20 cellular contexts compared by ENCODE assay signal in the genomic region with DNA sequence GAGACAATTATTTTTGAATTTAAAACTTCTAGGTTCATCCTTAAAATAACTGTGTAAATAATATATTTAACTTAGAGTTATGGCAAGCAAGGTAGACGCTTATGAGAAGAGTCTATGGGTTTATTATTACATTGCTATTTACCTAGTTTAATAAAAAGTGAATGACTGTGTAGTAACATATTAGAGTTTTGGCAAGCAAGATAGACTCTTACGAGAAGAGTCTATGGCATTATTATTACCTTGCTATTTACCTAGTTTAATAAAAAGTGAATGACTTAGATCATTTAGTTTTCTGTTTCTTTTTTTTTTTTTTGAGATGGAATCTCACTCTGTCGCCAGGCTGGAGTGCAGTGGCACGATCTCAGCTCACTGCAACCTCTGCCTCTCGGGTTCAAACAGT. TPM values are rescaled to one million over a fixed set of nuclear protein-coding genes. Genes with fewer than 3 reads are reported as not detected.
A peak's percentile ranks its signal among the peaks of the same experiment; 100 is the strongest.
DNase-seq lines count a peak whose midpoint lies in the region; ATAC-seq and TF ChIP-seq lines count a peak whose summit lies in the region.
"Had no signal": no experiment of that assay in that cellular context is flagged by ENCODE, and none has a peak within 500 bp of the region (broad histone marks: within the 10 kb centered on the region; RNA-seq: fewer than 3 reads in every experiment).

No MANE protein-coding gene starts in this region.

- no peaks in the 10 kb centered on the region for H3K27me3 ChIP-seq in psoas muscle (ENCODE audit: insufficient read depth in 3 of 3, low read length in 2 of 3)
- H3K27me3 ChIP-seq: BE2C; BLaER1 treated with 17β-estradiol and CSF1 and Interleukin-3, amounts not matched to agents 10 nM and 100 nM had no signal

- peaks cover 31% of the 10 kb centered on the region for H3K4me1 Mint-ChIP-seq in neural crest cell

- no peak overlapping the region for H3K27ac Mint-ChIP-seq in neural crest cell (ENCODE audit: unreplicated experiment)
- H3K27ac Mint-ChIP-seq: CD4-positive, alpha-beta T cell; GM23338; H9 had no signal

- peaks cover 5% of the 10 kb centered on the region for H3K36me3 Mint-ChIP-seq in neural crest cell (ENCODE audit: low read depth)

- H3K4me1 ChIP-seq in psoas muscle, result peaks cover 52% of the 10 kb centered on the region

- no peak for ATAC-seq in psoas muscle
- no peak for ATAC-seq in GM21528 (IDR thresholded peaks at IDR 0.05; ENCODE audit: low FRiP score, unreplicated experiment)
- ATAC-seq: GM12878, GM23338, HCT116 had no signal

- intact Hi-C loops in psoas muscle (cut with DNase I), result no loop called here

- WGBS in psoas muscle, 3 donors, result 60 to 88% (median 74%) methylated on average over 5 of the region's 5 CpGs

- peaks cover 5 to 27% of the 10 kb centered on the region in 2 donors for H3K36me3 ChIP-seq in psoas muscle (ENCODE audit: insufficient read depth in 1 of 2, low read depth in 1 of 2)

- H3K4me3 Mint-ChIP-seq in neural crest cell, result peak overlapping the region; percentile 28
- H3K4me3 Mint-ChIP-seq: CD4-positive, alpha-beta T cell; GM23338; H9 had no signal

- H3K4me3 ChIP-seq in LNCaP clone FGC (ENCODE audit: low read depth, low read length), result no peak overlapping the region
- no peak overlapping the region for H3K4me3 ChIP-seq in psoas muscle
- H3K4me3 ChIP-seq: BLaER1 treated with 17β-estradiol and CSF1 and Interleukin-3, amounts not matched to agents 10 nM and 100 nM; GM23338 had no signal

- H3K27me3 Mint-ChIP-seq in neural crest cell (ENCODE audit: low read depth), result no peaks in the 10 kb centered on the region
- H3K27me3 Mint-ChIP-seq: CD4-positive, alpha-beta T cell; CD8-positive, alpha-beta memory T cell had no signal

- H3K9me3 ChIP-seq in psoas muscle, result no peaks in the 10 kb centered on the region
- H3K9me3 ChIP-seq: BE2C; BLaER1 treated with 17β-estradiol and CSF1 and Interleukin-3, amounts not matched to agents 10 nM and 100 nM had no signal

- TF ChIP-seq CTCF in C4-2B (conservative IDR thresholded peaks at IDR 0.05), result no peak
- TF ChIP-seq CTCF in LNCaP clone FGC (IDR thresholded peaks at IDR 0.05; ENCODE audit: control insufficient read depth, extremely low read depth, insufficient read depth), result no peak
- no peak for TF ChIP-seq CTCF in neural crest cell (conservative IDR thresholded peaks at IDR 0.05)
- no peak for TF ChIP-seq CTCF in psoas muscle (IDR thresholded peaks at IDR 0.05)

- H3K27ac ChIP-seq in C4-2B, result peak overlapping the region; percentile 42; the same call in 1 of the 2 replicates
- H3K27ac ChIP-seq in psoas muscle, result peak overlapping the region; percentile 25
- H3K27ac ChIP-seq: BLaER1 treated with 17β-estradiol and CSF1 and Interleukin-3, amounts not matched to agents 10 nM and 100 nM had no signal

- no peaks in the 10 kb centered on the region for H3K9me3 Mint-ChIP-seq in neural crest cell
- H3K9me3 Mint-ChIP-seq: CD4-positive, alpha-beta T cell; CD8-positive, alpha-beta memory T cell; GM23338; H9 had no signal

- DNase-seq in LNCaP clone FGC (ENCODE audit: low read depth), result peak; percentile 57
- no peak for DNase-seq in neural crest cell (ENCODE audit: low read depth, low spot score)
- DNase-seq in psoas muscle, result no peak
- no peak for DNase-seq in Ammon's horn (ENCODE audit: low spot score)
- DNase-seq in retina, result no peak
- no peak for DNase-seq in NCI-H69 (lab: John Stamatoyannopoulos, UW)
- DNase-seq: BE2C; CD4-positive, alpha-beta T cell; CD8-positive, alpha-beta memory T cell; DMS 273 treated with DMSO at 0.1 percent for 48 hours; DMS79; EL; GDM1; H9 had no signal

RNA-seq across cellular contexts. Expression of a gene that starts 3.8 kb away (rescaled TPM):
- total RNA-seq in neural crest cell, result 58.5 and 60.7 TPM in 2 replicates
- 10 to 100 TPM; 21.3 to 53.3 (median 47.4) TPM for total RNA-seq in psoas muscle
- polyA plus RNA-seq in psoas muscle, result 10 to 100 TPM; 12.8 to 43.3 (median 25.3) TPM

RNA-seq across cellular contexts. Expression of a gene that starts 51.5 kb away (rescaled TPM):
- 111 TPM in 2 replicates for total RNA-seq in neural crest cell
- total RNA-seq in psoas muscle, result 10 to 100 TPM; 59.1 to 80.3 (median 71.6) TPM
- 100 to 1,000 TPM in 1 of 3 donors, 10 to 100 TPM in 2; 47.1 to 120 (median 48.7) TPM for polyA plus RNA-seq in psoas muscle
